12 cellular contexts compared by ENCODE assay signal in genomic region chr11:47443028-47443700, GRCh38. TPM values are rescaled to one million over a fixed set of nuclear protein-coding genes. Genes with fewer than 3 reads are reported as not detected.
DNase-seq lines count a peak whose midpoint lies in the region; ATAC-seq and TF ChIP-seq lines count a peak whose summit lies in the region.
"Had no signal": no experiment of that assay in that cellular context is flagged by ENCODE, and none has a peak within 500 bp of the region (broad histone marks: within the 10 kb centered on the region; RNA-seq: fewer than 3 reads in every experiment).

No MANE protein-coding gene starts in this region.

- DNase-seq in NCI-H82 (lab: John Stamatoyannopoulos, UW) (peak; percentile 47), NCI-H82 treated with DMSO at 0.1 percent for 48 hours (lab: John Stamatoyannopoulos, UW; ENCODE audit: unreplicated experiment) (no peak), NCI-H1436 treated with DMSO at 0.1 percent for 48 hours (lab: John Stamatoyannopoulos, UW) (peak; percentile 29), WTC11 (ENCODE audit: low spot score) (no peak), occipital lobe (lab: John Stamatoyannopoulos, UW) (peak; percentile 42), lower lobe of right lung (no peak), NCI-H226 (no peak)
- no peak for DNase-seq in stimulated activated CD4-positive, alpha-beta T cell treated with anti-CD3 and anti-CD28 coated beads, Interleukin-1b, Interleukin-23, amount 100 ng/mL, for 48 hours
- DNase-seq: activated naive CD4-positive, alpha-beta T cell; dermis blood vessel endothelial cell had no signal

- CTCF ChIA-PET in WTC11 (lab: Charles Lee): interaction anchor here (0.6 to 2.3 kb wide), 5 partner anchors 10 to 108 kb away, joined by 3 to 30 read pairs (median 3); no protein-coding TSS in a partner anchor

- ATAC-seq in WTC11 (peak; percentile 60), lower lobe of right lung (no peak)
- ATAC-seq: stimulated activated effector memory CD8-positive, alpha-beta T cell treated with anti-CD3 and anti-CD28 coated beads, Interleukin-12 subunit alpha, Interleukin-12 subunit beta, amount 100 ng/mL, for 72 hours had no signal

- H3K4me1 Mint-ChIP-seq in WTC11: no peaks in the 10 kb centered on the region
- H3K4me1 Mint-ChIP-seq: stimulated activated effector memory CD8-positive, alpha-beta T cell treated with anti-CD3 and anti-CD28 coated beads, Interleukin-12 subunit alpha, Interleukin-12 subunit beta, amount 100 ng/mL, for 72 hours had no signal

- no peaks in the 10 kb centered on the region for H3K36me3 ChIP-seq in lower lobe of right lung

- no peak overlapping the region for H3K4me3 ChIP-seq in lower lobe of right lung

- no peak overlapping the region for H3K27ac ChIP-seq in lower lobe of right lung

- H3K36me3 Mint-ChIP-seq in WTC11: no peaks in the 10 kb centered on the region
- H3K36me3 Mint-ChIP-seq: stimulated activated effector memory CD8-positive, alpha-beta T cell treated with anti-CD3 and anti-CD28 coated beads, Interleukin-12 subunit alpha, Interleukin-12 subunit beta, amount 100 ng/mL, for 72 hours had no signal

- no peaks in the 10 kb centered on the region for H3K9me3 ChIP-seq in lower lobe of right lung

- no peaks in the 10 kb centered on the region for H3K27me3 Mint-ChIP-seq in WTC11 (ENCODE audit: low read depth)

- H3K4me3 Mint-ChIP-seq in WTC11: no peak overlapping the region
- H3K4me3 Mint-ChIP-seq: stimulated activated effector memory CD8-positive, alpha-beta T cell treated with anti-CD3 and anti-CD28 coated beads, Interleukin-12 subunit alpha, Interleukin-12 subunit beta, amount 100 ng/mL, for 72 hours had no signal

- no peak for TF ChIP-seq CTCF in WTC11 (IDR thresholded peaks at IDR 0.05)
- TF ChIP-seq CTCF in lower lobe of right lung (IDR thresholded peaks at IDR 0.05): no peak

- no peaks in the 10 kb centered on the region for H3K4me1 ChIP-seq in lower lobe of right lung

- H3K27ac Mint-ChIP-seq in WTC11: no peak overlapping the region; the same call in 1 of the 2 replicates
- H3K27ac Mint-ChIP-seq: stimulated activated effector memory CD8-positive, alpha-beta T cell treated with anti-CD3 and anti-CD28 coated beads, Interleukin-12 subunit alpha, Interleukin-12 subunit beta, amount 100 ng/mL, for 72 hours had no signal

- no peaks in the 10 kb centered on the region for H3K27me3 ChIP-seq in lower lobe of right lung (ENCODE audit: low read depth)

- no peaks in the 10 kb centered on the region for H3K9me3 Mint-ChIP-seq in WTC11
- H3K9me3 Mint-ChIP-seq: stimulated activated effector memory CD8-positive, alpha-beta T cell treated with anti-CD3 and anti-CD28 coated beads, Interleukin-12 subunit alpha, Interleukin-12 subunit beta, amount 100 ng/mL, for 72 hours had no signal

- intact Hi-C loops in lower lobe of right lung (cut with DNase I): no loop called here

- POLR2A ChIA-PET in WTC11 (lab: Charles Lee): interaction anchor here (0.5 kb wide), 1 partner anchor 14 kb away, joined by 5 read pairs; no protein-coding TSS in a partner anchor

TF ChIP-seq in WTC11, 78 proteins besides CTCF, POLR2A, EP300 and RAD21:
- TF ChIP-seq ERG (CRISPR knock-in tag; IDR thresholded peaks at IDR 0.05) (no peak), IRF1 (CRISPR knock-in tag; IDR thresholded peaks at IDR 0.05) (no peak), ZSCAN18 (CRISPR knock-in tag; IDR thresholded peaks at IDR 0.05) (no peak), OVOL2 (CRISPR knock-in tag; IDR thresholded peaks at IDR 0.05; ENCODE audit: borderline replicate concordance) (no peak), ZNF532 (CRISPR knock-in tag; IDR thresholded peaks at IDR 0.05; ENCODE audit: borderline replicate concordance) (no peak), ZNF416 (CRISPR knock-in tag; IDR thresholded peaks at IDR 0.05) (no peak), ETV6 (CRISPR knock-in tag; IDR thresholded peaks at IDR 0.05) (no peak), MXD4 (CRISPR knock-in tag; IDR thresholded peaks at IDR 0.05; ENCODE audit: borderline replicate concordance) (no peak)

RNA-seq across cellular contexts. Expression of gene RAPSN, which starts 5.8 kb away (rescaled TPM):
- 0.32 to 0.66 TPM (median 0.34 TPM) in 3 replicates for total RNA-seq in WTC11 (2021)
- not detected for total RNA-seq in occipital lobe
- 1.2 TPM for total RNA-seq in lower lobe of right lung
- total RNA-seq: glomerular endothelial cell had no signal

RNA-seq across cellular contexts. Expression of gene PSMC3, which starts 16.9 kb away (rescaled TPM):
- total RNA-seq in WTC11 (2021) (141 to 162 TPM (median 143 TPM) in 3 replicates), occipital lobe (69.1 TPM), lower lobe of right lung (77.1 TPM)

RNA-seq across cellular contexts. Expression of gene SLC39A13, which starts 34.8 kb away (rescaled TPM):
- total RNA-seq in WTC11 (2021) (32.8 to 38.2 TPM (median 35.1 TPM) in 3 replicates), occipital lobe (8.9 TPM), lower lobe of right lung (48.0 TPM)

Comparison
In these comparisons a context has a peak if more than half of its experiments do, and no peak if none do; other contexts are left out.
1. DNase-seq: peak in NCI-H82 (single experiment), NCI-H1436 treated with DMSO at 0.1 percent for 48 hours (single experiment) and occipital lobe (single experiment); none in NCI-H82 treated with DMSO at 0.1 percent for 48 hours (single experiment), WTC11 (single experiment), stimulated activated CD4-positive, alpha-beta T cell treated with anti-CD3 and anti-CD28 coated beads, Interleukin-1b, Interleukin-23, amount 100 ng/mL, for 48 hours (single experiment), lower lobe of right lung (single experiment) and NCI-H226 (single experiment).